Comparison of ENCODE assay signal across 24 cellular contexts in genomic region chrX:2595258-2595657, GRCh38.
DNase-seq lines count a peak whose midpoint lies in the region; ATAC-seq and TF ChIP-seq lines count a peak whose summit lies in the region.
"Had no signal": no experiment of that assay in that cellular context is flagged by ENCODE, and none has a peak within 500 bp of the region (broad histone marks: within the 10 kb centered on the region; RNA-seq: fewer than 3 reads in every experiment).

No MANE protein-coding gene starts in this region.

- no peak overlapping the region for H4K8ac ChIP-seq in mesenchymal stem cell (ENCODE audit: low read length)

- H3K18ac ChIP-seq in mesenchymal stem cell (ENCODE audit: low read depth in 1 of 2, low read length in 2 of 2) = no peak overlapping the region

- no peaks in the 10 kb centered on the region for H3K9me3 ChIP-seq in mesenchymal stem cell (ENCODE audit: control insufficient read depth, low read length)
- H3K9me3 ChIP-seq: SJSA1, thyroid gland had no signal

- H2BK12ac ChIP-seq in mesenchymal stem cell (ENCODE audit: low read length in 2 of 2) = no peak overlapping the region

- no peak overlapping the region for H3K4me3 ChIP-seq in mesenchymal stem cell (ENCODE audit: insufficient read depth in 1 of 2, low read depth in 1 of 2, low read length in 2 of 2)
- H3K4me3 ChIP-seq: dorsolateral prefrontal cortex, K562, lung, SJSA1, thyroid gland had no signal

- peak overlapping the region; percentile 58 for H3K27ac ChIP-seq in foreskin keratinocyte
- H3K27ac ChIP-seq in mesenchymal stem cell (ENCODE audit: low read length, poor library complexity, severe bottlenecking) = no peak overlapping the region
- H3K27ac ChIP-seq: dorsolateral prefrontal cortex, SJSA1, thyroid gland had no signal

- peaks cover 26% of the 10 kb centered on the region for H3K4me1 ChIP-seq in foreskin keratinocyte
- no peaks in the 10 kb centered on the region for H3K4me1 ChIP-seq in mesenchymal stem cell (ENCODE audit: control insufficient read depth, insufficient read depth, low read depth, low read length)
- H3K4me1 ChIP-seq: thyroid gland had no signal

- peak; percentile 34 for ATAC-seq in foreskin keratinocyte
- ATAC-seq in Right ventricle myocardium superior (ENCODE audit: poor library complexity) = no peak
- ATAC-seq: K562; Panc1; sciatic nerve; stimulated activated naive CD8-positive, alpha-beta T cell treated with anti-CD3 and anti-CD28 coated beads, Interleukin-15, Interleukin-2, amounts not matched to agents 100 U/mL and 50 U/mL, for 24 hours had no signal

- intact Hi-C loops in Right ventricle myocardium superior (cut with DNase I) = loop anchor here (10.0 kb wide), 1 partner anchor 310 kb away; no protein-coding TSS in a partner anchor

- DNase-seq in EH (ENCODE audit: low read depth) = peak; percentile 80
- DNase-seq in M059J (ENCODE audit: low read depth) = peak; percentile 50
- peak; percentile 20 for DNase-seq in dedifferentiated amniotic fluid mesenchymal stem cell (ENCODE audit: extremely low spot score)
- DNase-seq in foreskin keratinocyte = peak in 1 of 2 donors; percentile 77
- no peak for DNase-seq in hepatic stellate cell (ENCODE audit: low spot score)
- DNase-seq in mesenchymal stem cell = no peak
- no peak for DNase-seq in occipital lobe (lab: John Stamatoyannopoulos, UW)
- DNase-seq in Right ventricle myocardium superior = no peak
- DNase-seq: activated CD4-positive, alpha-beta memory T cell treated with anti-CD3 and anti-CD28 coated beads, Interleukin-2, amount 10 ng/mL, durations not matched to agents 7 days and 5 days; activated CD4-positive, CD25-positive, alpha-beta regulatory T cell treated with anti-CD3 and anti-CD28 coated beads, Interleukin-2, amount 50 U/mL, for 72 hours; activated gamma-delta T cell treated with Interleukin-2 at 50 U/mL for 16 hours; CD4-positive, CD25-positive, alpha-beta regulatory T cell; dorsolateral prefrontal cortex; kidney; NCI-H146; NCI-H2171; NCI-H524 treated with DMSO at 0.1 percent for 48 hours; stimulated activated naive CD8-positive, alpha-beta T cell treated with anti-CD3 and anti-CD28 coated beads, Interleukin-15, Interleukin-2, amounts not matched to agents 100 U/mL and 50 U/mL, for 24 hours had no signal

- no peak overlapping the region for H2BK15ac ChIP-seq in mesenchymal stem cell (ENCODE audit: low read depth, poor library complexity, severe bottlenecking)

- no peak overlapping the region for H3K9ac ChIP-seq in mesenchymal stem cell (ENCODE audit: low read length)

- no peak overlapping the region for H3K4ac ChIP-seq in mesenchymal stem cell (ENCODE audit: low read depth in 1 of 2, low read length in 2 of 2)

- H3K14ac ChIP-seq in mesenchymal stem cell (ENCODE audit: low read length in 2 of 2) = no peak overlapping the region

- H2AK5ac ChIP-seq in mesenchymal stem cell (ENCODE audit: low read length, severe bottlenecking) = no peak overlapping the region

- WGBS in mesenchymal stem cell = 90% methylated on average over 5 of the region's 5 CpGs

- no peak overlapping the region for H2BK120ac ChIP-seq in mesenchymal stem cell (ENCODE audit: low read depth, low read length)

- H3K27me3 ChIP-seq in foreskin keratinocyte (no peaks in the 10 kb centered on the region), mesenchymal stem cell (ENCODE audit: control insufficient read depth in 1 of 2, insufficient read depth in 1 of 2, low read length in 2 of 2) (no peaks in the 10 kb centered on the region)
- H3K27me3 ChIP-seq: SJSA1, thyroid gland had no signal

- H4K91ac ChIP-seq in mesenchymal stem cell (ENCODE audit: low read length) = no peak overlapping the region

- H2AFZ ChIP-seq in mesenchymal stem cell (ENCODE audit: low read depth, low read length) = no peak overlapping the region

- no peak overlapping the region for H3K4me2 ChIP-seq in mesenchymal stem cell (ENCODE audit: low read length, poor library complexity, severe bottlenecking)

- no peak for TF ChIP-seq CTCF in foreskin keratinocyte (conservative IDR thresholded peaks at IDR 0.05)

- H3K23ac ChIP-seq in mesenchymal stem cell (ENCODE audit: low read length in 2 of 2) = no peak overlapping the region

- H3K79me1 ChIP-seq in mesenchymal stem cell (replicated peaks; ENCODE audit: low read length, poor library complexity, severe bottlenecking) = peaks cover 2% of the 10 kb centered on the region

- H3K36me3 ChIP-seq in mesenchymal stem cell (ENCODE audit: control insufficient read depth in 1 of 2, insufficient read depth in 2 of 2, low read depth in 1 of 2, low read length in 2 of 2) = peaks cover 0 to 3% of the 10 kb centered on the region in 2 experiments
- H3K36me3 ChIP-seq: SJSA1, thyroid gland had no signal

- no peak overlapping the region for H2BK5ac ChIP-seq in mesenchymal stem cell (ENCODE audit: low read depth, low read length, poor library complexity, severe bottlenecking)

Comparison
In these comparisons a context has a peak if more than half of its experiments do, and no peak if none do; other contexts are left out.
1. DNase-seq: peak in EH (single experiment), M059J (single experiment) and dedifferentiated amniotic fluid mesenchymal stem cell (single experiment); none in hepatic stellate cell (single experiment), mesenchymal stem cell (single experiment), occipital lobe (single experiment) and Right ventricle myocardium superior (single experiment).